In the genomic region with DNA sequence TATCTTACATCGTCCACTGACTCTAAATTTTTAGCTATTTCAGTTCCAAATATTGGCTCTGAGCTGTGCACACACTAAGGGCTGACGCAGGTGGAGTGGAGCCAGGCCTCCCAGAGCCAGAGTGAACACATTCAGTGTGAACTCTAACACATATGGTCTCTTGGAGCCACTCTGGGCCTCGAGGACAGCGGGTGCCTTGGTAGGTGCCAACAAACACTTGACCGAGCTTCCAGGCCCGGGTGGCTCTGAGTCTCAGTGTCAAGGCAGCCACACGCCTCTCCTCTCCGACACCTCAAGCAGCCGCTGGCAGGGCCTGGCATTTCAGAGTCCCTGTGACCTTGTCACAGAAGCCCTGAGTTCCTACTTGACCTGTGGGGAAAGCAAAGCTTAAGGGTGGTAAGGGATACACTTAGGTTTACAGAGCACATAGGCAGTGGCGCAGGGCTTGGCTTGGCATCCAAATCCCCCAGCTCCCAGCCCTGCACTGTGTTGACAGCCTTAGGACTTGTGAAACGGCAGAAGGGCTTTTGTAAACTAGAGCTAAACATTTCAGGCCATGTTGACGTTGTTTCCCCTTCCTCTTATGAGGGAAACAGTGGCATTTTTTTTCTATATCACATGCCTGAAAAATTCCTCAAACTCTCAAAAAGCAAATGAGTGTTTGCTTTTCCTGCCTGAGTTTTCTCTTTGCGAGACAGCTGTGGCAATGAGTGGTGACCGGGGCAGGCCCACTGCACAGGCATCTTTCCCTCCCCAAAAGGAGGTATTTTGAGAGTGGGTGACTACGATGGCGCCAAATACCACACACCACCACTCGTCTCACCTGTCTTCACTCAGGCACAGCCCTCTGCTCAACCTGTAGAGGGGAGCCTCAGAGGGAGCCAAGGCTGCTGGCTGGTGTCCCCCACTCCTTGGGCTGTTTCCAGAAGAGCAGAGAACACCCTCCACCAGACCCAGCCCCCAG, we compare ENCODE assay signal across 12 cellular contexts.
DNase-seq lines count a peak whose midpoint lies in the region; ATAC-seq and TF ChIP-seq lines count a peak whose summit lies in the region.
"Had no signal": no experiment of that assay in that cellular context is flagged by ENCODE, and none has a peak within 500 bp of the region (broad histone marks: within the 10 kb centered on the region; RNA-seq: fewer than 3 reads in every experiment).

No MANE protein-coding gene starts in this region.

- DNase-seq in NCI-H446 (lab: John Stamatoyannopoulos, UW), result peak; percentile 76 to 88
- DNase-seq in fibroblast of gingiva (ENCODE audit: low read depth), result peak; percentile 12
- no peak for DNase-seq in naive B cell
- DNase-seq in upper lobe of left lung, result peak; percentile 46 to 94
- no peak for DNase-seq in NOMO-1 treated with DMSO at 0.1 percent for 48 hours (lab: John Stamatoyannopoulos, UW; ENCODE audit: unreplicated experiment)
- DNase-seq in SW 1271 (lab: John Stamatoyannopoulos, UW), result no peak
- DNase-seq: DMS153, foreskin fibroblast, NCI-H1930, RPMI8226 had no signal

- H3K4me3 Mint-ChIP-seq in naive B cell, result no peak overlapping the region
- H3K4me3 Mint-ChIP-seq: stimulated activated effector memory CD8-positive, alpha-beta T cell treated with anti-CD3 and anti-CD28 coated beads, Interleukin-12 subunit alpha, Interleukin-12 subunit beta, amount 100 ng/mL, for 72 hours had no signal

- H3K27me3 ChIP-seq in upper lobe of left lung, result no peaks in the 10 kb centered on the region

- no peaks in the 10 kb centered on the region for H3K36me3 Mint-ChIP-seq in naive B cell
- H3K36me3 Mint-ChIP-seq: stimulated activated effector memory CD8-positive, alpha-beta T cell treated with anti-CD3 and anti-CD28 coated beads, Interleukin-12 subunit alpha, Interleukin-12 subunit beta, amount 100 ng/mL, for 72 hours had no signal

- H3K4me3 ChIP-seq in upper lobe of left lung, result no peak overlapping the region

- peaks cover 18 to 52% (median 27%) of the 10 kb centered on the region in 3 donors for H3K4me1 Mint-ChIP-seq in naive B cell

- H3K27ac ChIP-seq in upper lobe of left lung, result peak overlapping the region; percentile 69 to 83 (median 76)

- H3K27ac Mint-ChIP-seq in naive B cell, result peak overlapping the region in 5 of 6 donors; percentile 20 to 89 (median 70)

- H3K9me3 Mint-ChIP-seq in naive B cell, result no peaks in the 10 kb centered on the region
- H3K9me3 Mint-ChIP-seq: stimulated activated effector memory CD8-positive, alpha-beta T cell treated with anti-CD3 and anti-CD28 coated beads, Interleukin-12 subunit alpha, Interleukin-12 subunit beta, amount 100 ng/mL, for 72 hours had no signal

- WGBS in upper lobe of left lung, 2 donors, result 50 to 58% methylated on average over 17 of the region's 17 CpGs

- no peak for TF ChIP-seq POLR2A in upper lobe of left lung (IDR thresholded peaks at IDR 0.05)

- no peak for TF ChIP-seq CTCF in upper lobe of left lung (IDR thresholded peaks at IDR 0.05)

- H3K9me3 ChIP-seq in upper lobe of left lung, result no peaks in the 10 kb centered on the region

- no peak for ATAC-seq in naive B cell (ENCODE audit: low read depth in 2 of 2)
- peak; percentile 71 to 93 for ATAC-seq in upper lobe of left lung (ENCODE audit: low FRiP score in 2 of 2)
- ATAC-seq in GM21825 (IDR thresholded peaks at IDR 0.05; ENCODE audit: unreplicated experiment), result no peak
- ATAC-seq: stimulated activated effector memory CD8-positive, alpha-beta T cell treated with anti-CD3 and anti-CD28 coated beads, Interleukin-12 subunit alpha, Interleukin-12 subunit beta, amount 100 ng/mL, for 72 hours had no signal

- peak in 3 of 4 donors; percentile 13 to 80 (median 52) for TF ChIP-seq EP300 in upper lobe of left lung (IDR thresholded peaks at IDR 0.05)

- no peaks in the 10 kb centered on the region for H3K27me3 Mint-ChIP-seq in naive B cell

- peaks cover 30 to 66% (median 48%) of the 10 kb centered on the region in 4 donors for H3K4me1 ChIP-seq in upper lobe of left lung

- peaks cover 0 to 10% (median 0%) of the 10 kb centered on the region in 4 donors for H3K36me3 ChIP-seq in upper lobe of left lung

Comparison
In these comparisons a context has a peak if more than half of its experiments do, and no peak if none do; other contexts are left out.
1. DNase-seq: peak in NCI-H446 (2 of 2), fibroblast of gingiva (single experiment) and upper lobe of left lung (2 of 2); none in naive B cell (single experiment), NOMO-1 treated with DMSO at 0.1 percent for 48 hours (single experiment) and SW 1271 (0 of 2).
2. ATAC-seq: peak in upper lobe of left lung (2 of 2); none in naive B cell (0 of 2) and GM21825 (single experiment).